1 cellular context compared by ENCODE assay signal in the genomic region with DNA sequence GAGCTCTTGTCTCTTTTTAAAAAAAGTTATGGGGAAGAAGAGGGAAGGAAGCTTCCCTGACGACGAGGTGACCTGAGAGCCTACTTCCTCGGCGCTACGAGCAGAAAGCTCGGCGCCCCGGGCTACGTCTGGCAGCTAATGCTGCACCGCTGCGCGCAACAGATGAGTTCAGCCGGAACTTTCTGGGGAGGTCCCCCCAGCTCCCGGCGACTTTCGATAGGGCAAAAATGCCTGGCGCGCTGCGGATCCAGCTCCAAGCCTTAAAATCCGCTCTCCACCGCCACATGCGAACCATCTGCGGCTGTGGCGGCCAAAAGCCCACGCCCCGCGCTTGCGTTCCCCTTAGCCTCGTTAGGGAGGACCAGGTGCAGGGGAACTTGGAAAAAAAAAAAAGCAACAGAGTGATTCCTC.
TF ChIP-seq lines count a peak whose summit lies in the region.

No MANE protein-coding gene starts in this region.

TF ChIP-seq in SK-N-SH, 30 proteins besides CTCF, POLR2A, EP300 and RAD21 (continued from another document):
- TF ChIP-seq NFIC (IDR thresholded peaks at IDR 0.05; ENCODE audit: borderline replicate concordance) (no peak), MEF2A (IDR thresholded peaks at IDR 0.05; ENCODE audit: borderline replicate concordance, low read depth) (no peak), TAF1 (IDR thresholded peaks at IDR 0.05; ENCODE audit: borderline replicate concordance, low read depth, low read length) (peak; percentile 18; the same call in 1 of the 2 replicates), FOXJ3 (CRISPR knock-in tag; IDR thresholded peaks at IDR 0.05) (no peak), RCOR1 (IDR thresholded peaks at IDR 0.05; ENCODE audit: low read length) (no peak), SIN3A (IDR thresholded peaks at IDR 0.05; ENCODE audit: borderline replicate concordance, low read depth, low read length) (no peak), ELF1 (IDR thresholded peaks at IDR 0.05) (no peak), POLR2AphosphoS5 (IDR thresholded peaks at IDR 0.05; ENCODE audit: low read depth, low read length) (0 out of 2 replicates have a peak, but pooled peaks have one; percentile 6)
